ENCODE assay signal across 12 cellular contexts in genomic region chr13:32527151-32527550, GRCh38. TPM values are rescaled to one million over a fixed set of nuclear protein-coding genes. Genes with fewer than 3 reads are reported as not detected.
DNase-seq lines count a peak whose midpoint lies in the region; ATAC-seq, FAIRE-seq and TF ChIP-seq lines count a peak whose summit lies in the region.
"Had no signal": no experiment of that assay in that cellular context is flagged by ENCODE, and none has a peak within 500 bp of the region (broad histone marks: within the 10 kb centered on the region; RNA-seq: fewer than 3 reads in every experiment).

No MANE protein-coding gene starts in this region.

- no peaks in the 10 kb centered on the region for H3K27me3 Mint-ChIP-seq in natural killer cell (ENCODE audit: low read depth in 2 of 2)
- H3K27me3 Mint-ChIP-seq in natural killer cell treated with Interleukin-12 subunit alpha and Interleukin-12 subunit beta and Interleukin-15 and Interleukin-18, amount 100 ng/mL, for 72 hours: no peaks in the 10 kb centered on the region
- H3K27me3 Mint-ChIP-seq in naive thymus-derived CD8-positive, alpha-beta T cell: no peaks in the 10 kb centered on the region
- H3K27me3 Mint-ChIP-seq: CD8-positive, alpha-beta memory T cell had no signal

- no peak for FAIRE-seq in frontal cortex (lab: Jason Lieb, UNC)
- FAIRE-seq: GM12878, H1 had no signal

- H3F3A ChIP-seq in Loucy (ENCODE audit: low read depth): no peaks in the 10 kb centered on the region

- peaks cover 35% of the 10 kb centered on the region for H3K4me1 ChIP-seq in Loucy (ENCODE audit: insufficient read depth, low read length, poor library complexity, severe bottlenecking)
- H3K4me1 ChIP-seq: Caco-2, HAP-1 had no signal

- intact Hi-C loops in natural killer cell (cut with micrococcal nuclease): no loop called here

- H3K4me3 Mint-ChIP-seq in natural killer cell: no peak overlapping the region
- H3K4me3 Mint-ChIP-seq in natural killer cell treated with Interleukin-12 subunit alpha and Interleukin-12 subunit beta and Interleukin-15 and Interleukin-18, amount 100 ng/mL, for 72 hours: no peak overlapping the region
- H3K4me3 Mint-ChIP-seq in naive thymus-derived CD8-positive, alpha-beta T cell: no peak overlapping the region
- H3K4me3 Mint-ChIP-seq: CD14-positive monocyte had no signal

- H3K9ac ChIP-seq in Loucy (ENCODE audit: low read depth, low read length, poor library complexity, severe bottlenecking): no peak overlapping the region

- H3K36me3 ChIP-seq in Loucy (ENCODE audit: insufficient read depth, low read length): peaks cover 7% of the 10 kb centered on the region; the same call in 1 of the 2 replicates

- no peaks in the 10 kb centered on the region for H3K9me3 Mint-ChIP-seq in natural killer cell
- no peaks in the 10 kb centered on the region for H3K9me3 Mint-ChIP-seq in natural killer cell treated with Interleukin-12 subunit alpha and Interleukin-12 subunit beta and Interleukin-15 and Interleukin-18, amount 100 ng/mL, for 72 hours
- no peaks in the 10 kb centered on the region for H3K9me3 Mint-ChIP-seq in naive thymus-derived CD8-positive, alpha-beta T cell
- H3K9me3 Mint-ChIP-seq: CD14-positive monocyte; CD8-positive, alpha-beta memory T cell had no signal

- H3K4me3 ChIP-seq in Loucy (ENCODE audit: low read length, poor library complexity, severe bottlenecking): no peak overlapping the region
- H3K4me3 ChIP-seq: GM12878, HAP-1 had no signal

- H3K36me3 Mint-ChIP-seq in natural killer cell: no peaks in the 10 kb centered on the region
- peaks cover 12% of the 10 kb centered on the region for H3K36me3 Mint-ChIP-seq in natural killer cell treated with Interleukin-12 subunit alpha and Interleukin-12 subunit beta and Interleukin-15 and Interleukin-18, amount 100 ng/mL, for 72 hours
- H3K36me3 Mint-ChIP-seq in naive thymus-derived CD8-positive, alpha-beta T cell: peaks cover 0 to 68% (median 18%) of the 10 kb centered on the region in 3 donors

- peak overlapping the region; percentile 8 for H3K4me2 ChIP-seq in Loucy (ENCODE audit: low read depth, low read length, poor library complexity, severe bottlenecking)

- ATAC-seq in natural killer cell: no peak
- ATAC-seq in natural killer cell treated with Interleukin-12 subunit alpha and Interleukin-12 subunit beta and Interleukin-15 and Interleukin-18, amount 100 ng/mL, for 72 hours: no peak
- no peak for ATAC-seq in naive thymus-derived CD8-positive, alpha-beta T cell
- ATAC-seq: GM12878 had no signal

- H3K9me2 ChIP-seq in Loucy (replicated peaks; ENCODE audit: low read depth, low read length): no peaks in the 10 kb centered on the region

- peaks cover 50 to 54% of the 10 kb centered on the region in 2 donors for H3K4me1 Mint-ChIP-seq in natural killer cell
- H3K4me1 Mint-ChIP-seq in natural killer cell treated with Interleukin-12 subunit alpha and Interleukin-12 subunit beta and Interleukin-15 and Interleukin-18, amount 100 ng/mL, for 72 hours (ENCODE audit: low read depth in 2 of 2): peaks cover 37 to 39% of the 10 kb centered on the region in 2 donors
- peaks cover 27 to 72% (median 59%) of the 10 kb centered on the region in 4 donors for H3K4me1 Mint-ChIP-seq in naive thymus-derived CD8-positive, alpha-beta T cell

- TF ChIP-seq CTCF in natural killer cell (IDR thresholded peaks at IDR 0.05) (no peak), Loucy (conservative IDR thresholded peaks at IDR 0.05; ENCODE audit: low read length) (no peak)

- DNase-seq in natural killer cell: no peak
- no peak for DNase-seq in natural killer cell treated with Interleukin-12 subunit alpha and Interleukin-12 subunit beta and Interleukin-15 and Interleukin-18, amount 100 ng/mL, for 72 hours (ENCODE audit: low spot score)
- DNase-seq in naive thymus-derived CD8-positive, alpha-beta T cell: no peak
- DNase-seq in frontal cortex (ENCODE audit: low spot score in 2 of 2): no peak
- DNase-seq in NCI-H526 (lab: John Stamatoyannopoulos, UW): no peak
- DNase-seq: Caco-2; CD8-positive, alpha-beta memory T cell had no signal

- H3K9me3 ChIP-seq in Loucy (ENCODE audit: insufficient read depth, low read depth, low read length): no peaks in the 10 kb centered on the region
- H3K9me3 ChIP-seq: Caco-2, HAP-1 had no signal

- POLR2A ChIA-PET in naive thymus-derived CD8-positive, alpha-beta T cell (lab: Charles Lee): no interaction called here

- peak overlapping the region; percentile 44 to 45 for H3K27ac Mint-ChIP-seq in natural killer cell
- no peak overlapping the region for H3K27ac Mint-ChIP-seq in natural killer cell treated with Interleukin-12 subunit alpha and Interleukin-12 subunit beta and Interleukin-15 and Interleukin-18, amount 100 ng/mL, for 72 hours
- peak overlapping the region in 6 of 10 donors; percentile 6 to 52 (median 13) for H3K27ac Mint-ChIP-seq in naive thymus-derived CD8-positive, alpha-beta T cell

- no peaks in the 10 kb centered on the region for H3K27me3 ChIP-seq in Loucy (ENCODE audit: insufficient read depth, low read length, poor library complexity, severe bottlenecking)

- H3K79me2 ChIP-seq in Loucy (ENCODE audit: insufficient read depth, low read length): peaks cover 73% of the 10 kb centered on the region

- peaks cover 48% of the 10 kb centered on the region for H4K20me1 ChIP-seq in Loucy (ENCODE audit: insufficient read depth, low read length, poor library complexity, severe bottlenecking)

- H2AFZ ChIP-seq in Loucy (ENCODE audit: low read length): no peak overlapping the region

RNA-seq across cellular contexts. Expression of gene N4BP2L2, which starts 11.4 kb away (rescaled TPM):
- total RNA-seq in natural killer cell (100 to 1,000 TPM; 195 to 247 (median 221) TPM), frontal cortex (186 TPM)
- 100 to 1,000 TPM; 141 to 155 TPM for total RNA-seq in natural killer cell treated with Interleukin-12 subunit alpha and Interleukin-12 subunit beta and Interleukin-15 and Interleukin-18, amount 100 ng/mL, for 72 hours
- 100 to 1,000 TPM; 332 to 395 TPM for total RNA-seq in naive thymus-derived CD8-positive, alpha-beta T cell
- polyA plus RNA-seq in naive thymus-derived CD8-positive, alpha-beta T cell: 100 to 1,000 TPM; 126 to 186 (median 168) TPM

RNA-seq across cellular contexts. Expression of gene PDS5B, which starts 59.1 kb away (rescaled TPM):
- total RNA-seq in natural killer cell: 10 to 100 TPM; 59.4 to 70.6 (median 64.7) TPM
- total RNA-seq in natural killer cell treated with Interleukin-12 subunit alpha and Interleukin-12 subunit beta and Interleukin-15 and Interleukin-18, amount 100 ng/mL, for 72 hours: 10 to 100 TPM; 46.9 to 48.6 TPM
- total RNA-seq in naive thymus-derived CD8-positive, alpha-beta T cell: 10 to 100 TPM; 68.1 to 71.6 TPM
- polyA plus RNA-seq in naive thymus-derived CD8-positive, alpha-beta T cell: 10 to 100 TPM; 32.0 to 38.1 (median 34.7) TPM
- 90.1 TPM for total RNA-seq in frontal cortex

Comparison
In these comparisons a context has a peak if more than half of its experiments do, and no peak if none do; other contexts are left out.
1. H3K27ac Mint-ChIP-seq: peak in natural killer cell (2 of 2) and naive thymus-derived CD8-positive, alpha-beta T cell (6 of 10); none in natural killer cell treated with Interleukin-12 subunit alpha and Interleukin-12 subunit beta and Interleukin-15 and Interleukin-18, amount 100 ng/mL, for 72 hours (0 of 2).